Comparison of ENCODE assay signal across 8 cellular contexts in genomic region chr12:100574262-100575074, GRCh38. TPM values are rescaled to one million over a fixed set of nuclear protein-coding genes. Genes with fewer than 3 reads are reported as not detected.
DNase-seq lines count a peak whose midpoint lies in the region; ATAC-seq and TF ChIP-seq lines count a peak whose summit lies in the region.

No MANE protein-coding gene starts in this region.

- intact Hi-C loops in HCT116 (cut with micrococcal nuclease): no loop called here

- H3K9ac ChIP-seq in HCT116 (ENCODE audit: low read length): peak overlapping the region; percentile 80
- H3K9ac ChIP-seq in neural cell (ENCODE audit: low read length): peak overlapping the region; percentile 48

- no peak for TF ChIP-seq RAD21 in HCT116 (IDR thresholded peaks at IDR 0.05; ENCODE audit: low read depth)
- no peak for TF ChIP-seq RAD21 in neural cell (conservative IDR thresholded peaks at IDR 0.05)

- RAD21 ChIA-PET in HCT116 (lab: Charles Lee; ENCODE audit: low non-redundant PET in 1 of 2, low total read pairs in 2 of 2, uncharacterized antibody in 2 of 2, unreplicated experiment in 2 of 2): no interaction called here

- H3K9me3 ChIP-seq in HCT116 (ENCODE audit: control insufficient read depth in 1 of 2, insufficient read depth in 1 of 2, low read depth in 1 of 2, low read length in 2 of 2) (no peaks in the 10 kb centered on the region), neural cell (ENCODE audit: low read length) (no peaks in the 10 kb centered on the region)

- H4K20me1 ChIP-seq in HCT116 (ENCODE audit: insufficient read depth) (no peaks in the 10 kb centered on the region), neural cell (ENCODE audit: insufficient read depth) (no peaks in the 10 kb centered on the region)

- BruUV-seq in HCT116 (replicated peaks; lab: Mats Ljungman, UMichigan): no TSS peak

- POLR2A ChIA-PET in HCT116 (lab: Charles Lee): interaction anchor here (0.8 kb wide), 1 partner anchor 9 kb away, joined by 3 read pairs; no protein-coding TSS in a partner anchor

- H3K27ac ChIP-seq in HCT116 (ENCODE audit: low read depth, low read length): peak overlapping the region; percentile 58
- no peak overlapping the region for H3K27ac ChIP-seq in neural cell (ENCODE audit: low read length)

- CTCF ChIA-PET in HCT116 (lab: Charles Lee): interaction anchor here (1.2 kb wide), 1 partner anchor 19 kb away, joined by 4 read pairs; no protein-coding TSS in a partner anchor

- peaks cover 57% of the 10 kb centered on the region for H3K79me2 ChIP-seq in HCT116 (ENCODE audit: insufficient read depth, low read length)
- H3K79me2 ChIP-seq in neural cell (replicated peaks; ENCODE audit: insufficient read depth, low read length): peaks cover 6% of the 10 kb centered on the region

- H3K9me2 ChIP-seq in HCT116 (ENCODE audit: insufficient read depth) (no peaks in the 10 kb centered on the region), neural cell (ENCODE audit: insufficient read depth, low read length) (no peaks in the 10 kb centered on the region)

- no peaks in the 10 kb centered on the region for H3F3A ChIP-seq in neural cell (ENCODE audit: insufficient read depth, low read length, poor library complexity, severe bottlenecking)

- peak overlapping the region; percentile 24 for H2AFZ ChIP-seq in HCT116 (ENCODE audit: low read depth, low read length, poor library complexity, severe bottlenecking)
- peak overlapping the region; percentile 70 for H2AFZ ChIP-seq in neural cell (ENCODE audit: low read depth, low read length)

- H3K4me3 ChIP-seq in HCT116 (replicated peaks in 1 of 2; ENCODE audit: low read depth in 1 of 2, low read length in 2 of 2) (peak overlapping the region; percentile 68 to 76), neural cell (ENCODE audit: low read length) (peak overlapping the region; percentile 94)

- no peak for TF ChIP-seq EP300 in neural cell (conservative IDR thresholded peaks at IDR 0.05; ENCODE audit: poor library complexity, severe bottlenecking)

- DNase-seq in D341Med (ENCODE audit: low spot score): peak; percentile 39
- no peak for DNase-seq in HCT116 (ENCODE audit: low read depth, low spot score)
- peak; percentile 58 for DNase-seq in SK-MEL-5 (ENCODE audit: low read depth, low spot score)
- peak; percentile 8 for DNase-seq in fibroblast of gingiva (ENCODE audit: low read depth)
- no peak for DNase-seq in HuH-7 (ENCODE audit: low spot score)
- DNase-seq in SHP77 treated with DMSO at 0.1 percent for 48 hours (lab: John Stamatoyannopoulos, UW): no peak
- no peak for DNase-seq in HPDE6-E6E7 (ENCODE audit: extremely low spot score)

- H3K27me3 ChIP-seq in HCT116 (ENCODE audit: insufficient read depth, low read length): no peaks in the 10 kb centered on the region
- H3K27me3 ChIP-seq in neural cell (ENCODE audit: insufficient read depth, low read depth, low read length): peaks cover 7% of the 10 kb centered on the region

- no peak for TF ChIP-seq CTCF in HCT116 (IDR thresholded peaks at IDR 0.05 in 2 of 3, conservative IDR thresholded peaks at IDR 0.05 in 1 of 3; ENCODE audit: borderline replicate concordance in 1 of 3, insufficient read depth in 1 of 3, low read depth in 2 of 3, low read length in 2 of 3)
- no peak for TF ChIP-seq CTCF in neural cell (IDR thresholded peaks at IDR 0.05; ENCODE audit: poor library complexity, severe bottlenecking)

- in situ Hi-C loops in SK-MEL-5 (cut with HindIII; ENCODE audit: low pct_unique_long_range_greater_than_20kb, low sequenced_read_pairs): no loop called here

- H3K4me2 ChIP-seq in HCT116 (ENCODE audit: low read length) (peak overlapping the region; percentile 91), neural cell (ENCODE audit: low read length) (peak overlapping the region; percentile 86)

- no peaks in the 10 kb centered on the region for H3K36me3 ChIP-seq in HCT116 (ENCODE audit: control insufficient read depth in 1 of 2, insufficient read depth in 2 of 2, low read length in 2 of 2)
- H3K36me3 ChIP-seq in neural cell (ENCODE audit: insufficient read depth, low read length): no peaks in the 10 kb centered on the region

- no peak for TF ChIP-seq POLR2A in HCT116 (IDR thresholded peaks at IDR 0.05; ENCODE audit: borderline replicate concordance, extremely low read depth, insufficient read depth, insufficient read length)

- peaks cover 19 to 34% of the 10 kb centered on the region in 2 experiments for H3K4me1 ChIP-seq in HCT116 (ENCODE audit: control insufficient read depth in 1 of 2, insufficient read depth in 2 of 2, low read length in 2 of 2)

- ATAC-seq in HCT116: peak; percentile 20

TF ChIP-seq in HCT116, 20 proteins besides CTCF, POLR2A, EP300 and RAD21:
- peak; percentile 36; the same call in 1 of the 2 replicates for TF ChIP-seq FOSL1 (IDR thresholded peaks at IDR 0.05; ENCODE audit: low read depth)
- no peak for TF ChIP-seq JUND (IDR thresholded peaks at IDR 0.05)

TF ChIP-seq in neural cell, 6 proteins besides CTCF, POLR2A, EP300 and RAD21:
- no peak for TF ChIP-seq TAF1 (IDR thresholded peaks at IDR 0.05; ENCODE audit: low read depth)
- TF ChIP-seq MXI1 (conservative IDR thresholded peaks at IDR 0.05; ENCODE audit: poor library complexity, severe bottlenecking): no peak
- no peak for TF ChIP-seq SMC3 (conservative IDR thresholded peaks at IDR 0.05; ENCODE audit: poor library complexity)
- TF ChIP-seq POLR2AphosphoS5 (IDR thresholded peaks at IDR 0.05): no peak
- no peak for TF ChIP-seq REST (IDR thresholded peaks at IDR 0.05; ENCODE audit: borderline replicate concordance)
- no peak for TF ChIP-seq EZH2 (IDR thresholded peaks at IDR 0.05; ENCODE audit: borderline replicate concordance, insufficient read depth, low read length, poor library complexity, severe bottlenecking)

RNA-seq across cellular contexts. Expression of gene GAS2L3, which starts 1.0 kb away (rescaled TPM):
- total RNA-seq in HCT116 (2021; ENCODE audit: unreplicated experiment): 38.7 TPM
- polyA plus RNA-seq in HCT116 (2012): 11.3 and 15.6 TPM in 2 replicates
- total RNA-seq in SK-MEL-5 (2014; rRNA removed; shearing (Covaris generic)): 160 and 175 TPM in 2 replicates
- 40.1 and 51.1 TPM in 2 replicates for polyA plus RNA-seq in SK-MEL-5 (2015; cell fraction: cytosol; rRNA removed)
- polyA plus RNA-seq in SK-MEL-5 (2015; cell fraction: nucleus; rRNA removed): 129 and 136 TPM in 2 replicates
- polyA plus RNA-seq in neural cell: 0.67 and 0.98 TPM in 2 replicates
- polyA minus RNA-seq in neural cell: 2.7 and 3.2 TPM in 2 replicates

Comparison
In these comparisons a context has a peak if more than half of its experiments do, and no peak if none do; other contexts are left out.
1. DNase-seq: peak in D341Med (single experiment), SK-MEL-5 (single experiment) and fibroblast of gingiva (single experiment); none in HCT116 (single experiment), HuH-7 (single experiment), SHP77 treated with DMSO at 0.1 percent for 48 hours (single experiment) and HPDE6-E6E7 (single experiment).